ENCODE assay signal across 8 cellular contexts in the genomic region with DNA sequence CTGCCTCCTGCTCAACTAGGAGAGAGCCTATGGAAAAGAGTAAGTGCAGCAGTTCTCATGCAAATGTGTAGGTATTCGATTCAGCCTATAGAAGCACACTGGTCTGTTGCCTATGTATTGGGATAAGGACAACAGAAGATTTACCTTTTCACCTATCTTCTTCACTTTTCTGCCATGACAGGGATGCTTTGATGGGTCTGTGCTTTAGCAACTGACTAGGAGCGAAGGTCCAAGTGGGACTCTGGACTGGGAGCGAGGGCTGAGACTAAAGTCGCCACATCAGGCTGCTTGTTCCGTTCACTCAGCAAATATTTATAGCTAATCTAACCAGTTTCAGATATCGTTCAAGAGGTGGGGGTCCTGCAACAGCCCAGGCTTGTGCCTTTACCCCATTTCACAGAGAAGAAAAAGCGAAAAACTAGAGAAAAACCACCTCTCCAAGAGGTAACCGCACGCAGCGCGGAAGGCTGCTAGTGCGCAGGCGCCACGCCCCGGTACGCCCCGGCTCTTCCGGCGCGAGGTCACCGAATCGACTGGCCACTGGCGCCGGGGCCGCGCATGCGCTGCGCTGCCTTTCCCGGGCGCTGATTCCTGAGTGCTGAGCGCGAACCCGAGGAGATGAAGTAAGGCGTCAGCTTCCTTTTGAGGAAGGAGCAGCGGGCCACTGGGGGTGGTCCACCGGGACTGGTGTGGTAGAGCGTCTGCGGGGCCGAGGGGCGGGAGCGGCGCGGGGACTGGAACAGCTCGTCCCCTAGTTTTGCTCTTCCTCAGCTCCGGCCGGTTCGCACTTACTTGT. TPM values are rescaled to one million over a fixed set of nuclear protein-coding genes. Genes with fewer than 3 reads are reported as not detected.
DNase-seq lines count a peak whose midpoint lies in the region; ATAC-seq, FAIRE-seq and TF ChIP-seq lines count a peak whose summit lies in the region.

A gene with protein sequence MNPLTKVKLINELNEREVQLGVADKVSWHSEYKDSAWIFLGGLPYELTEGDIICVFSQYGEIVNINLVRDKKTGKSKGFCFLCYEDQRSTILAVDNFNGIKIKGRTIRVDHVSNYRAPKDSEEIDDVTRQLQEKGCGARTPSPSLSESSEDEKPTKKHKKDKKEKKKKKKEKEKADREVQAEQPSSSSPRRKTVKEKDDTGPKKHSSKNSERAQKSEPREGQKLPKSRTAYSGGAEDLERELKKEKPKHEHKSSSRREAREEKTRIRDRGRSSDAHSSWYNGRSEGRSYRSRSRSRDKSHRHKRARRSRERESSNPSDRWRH (plus strand): TSS at position 573 of the 796 bp plus-strand sequence. CDS start 46 bp downstream, at position 619.

- no peaks in the 10 kb centered on the region for H3K9me2 ChIP-seq in Loucy (replicated peaks; ENCODE audit: low read depth, low read length)

- H4K20me1 ChIP-seq in Loucy (ENCODE audit: insufficient read depth, low read length, poor library complexity, severe bottlenecking), result no peaks in the 10 kb centered on the region

- peak within 1 kb of the TSS; percentile 64 for H3K27ac ChIP-seq in SJSA1
- H3K27ac ChIP-seq in foreskin keratinocyte, result peak within 1 kb of the TSS; percentile 15
- peak within 1 kb of the TSS; percentile 72 for H3K27ac ChIP-seq in substantia nigra (ENCODE audit: low read depth, low read length, poor library complexity, severe bottlenecking)

- H3K79me2 ChIP-seq in Loucy (ENCODE audit: insufficient read depth, low read length), result peaks cover 22% of the 10 kb centered on the region

- peak within 1 kb of the TSS; percentile 78 for H3K4me2 ChIP-seq in Loucy (ENCODE audit: low read depth, low read length, poor library complexity, severe bottlenecking)

- peaks cover 5% of the 10 kb centered on the region; the same call in 1 of the 2 replicates for H3K27me3 ChIP-seq in H7 (ENCODE audit: control insufficient read depth, insufficient read depth, low read length)
- H3K27me3 ChIP-seq in Loucy (ENCODE audit: insufficient read depth, low read length, poor library complexity, severe bottlenecking), result peaks cover 39% of the 10 kb centered on the region
- no peaks in the 10 kb centered on the region for H3K27me3 ChIP-seq in SJSA1 (replicated peaks)
- no peaks in the 10 kb centered on the region for H3K27me3 ChIP-seq in foreskin keratinocyte
- H3K27me3 ChIP-seq in neuron (ENCODE audit: insufficient read depth, low read length), result no peaks in the 10 kb centered on the region

- FAIRE-seq in G401.6 (lab: Jason Lieb, UNC), result peak; percentile 81

- peak; percentile 98 for DNase-seq in H7
- peak; percentile 64 to 71 for DNase-seq in SJSA1 (ENCODE audit: low read depth in 1 of 2, low spot score in 2 of 2)
- peak; percentile 10 to 51 (median 21) for DNase-seq in activated naive CD4-positive, alpha-beta T cell (lab: John Stamatoyannopoulos, UW)
- peak in 1 of 2 donors; percentile 37 for DNase-seq in foreskin keratinocyte
- peak in 48 of 49 donors; percentile 2 to 83 (median 46) for DNase-seq in substantia nigra (lab: John Stamatoyannopoulos, UW)

- H3K9me3 ChIP-seq in Loucy (ENCODE audit: insufficient read depth, low read depth, low read length), result no peaks in the 10 kb centered on the region
- no peaks in the 10 kb centered on the region for H3K9me3 ChIP-seq in SJSA1 (replicated peaks)
- no peaks in the 10 kb centered on the region for H3K9me3 ChIP-seq in neuron (ENCODE audit: low read length)

- peak; percentile 94 for ATAC-seq in foreskin keratinocyte

- H3K9ac ChIP-seq in Loucy (ENCODE audit: low read depth, low read length, poor library complexity, severe bottlenecking), result peak within 1 kb of the TSS; percentile 70

- H3K36me3 ChIP-seq in H7 (replicated peaks; ENCODE audit: control insufficient read depth, insufficient read depth, low read length) (peaks cover 11% of the 10 kb centered on the region), Loucy (ENCODE audit: insufficient read depth, low read length) (no peaks in the 10 kb centered on the region), SJSA1 (peaks cover 10% of the 10 kb centered on the region), neuron (ENCODE audit: insufficient read depth, low read length) (peaks cover 7% of the 10 kb centered on the region)

- H3K4me1 ChIP-seq in Loucy (ENCODE audit: insufficient read depth, low read length, poor library complexity, severe bottlenecking) (peaks cover 5% of the 10 kb centered on the region), SJSA1 (replicated peaks) (no peaks in the 10 kb centered on the region), foreskin keratinocyte (no peaks in the 10 kb centered on the region), neuron (ENCODE audit: insufficient read depth, low read length) (no peaks in the 10 kb centered on the region)

- H3F3A ChIP-seq in Loucy (ENCODE audit: low read depth), result no peaks in the 10 kb centered on the region

- H2AFZ ChIP-seq in Loucy (ENCODE audit: low read length), result peak within 1 kb of the TSS; percentile 83
- H2AFZ ChIP-seq in neuron (ENCODE audit: low read depth, low read length), result peak within 1 kb of the TSS; percentile 70

- no peak for TF ChIP-seq CTCF in Loucy (conservative IDR thresholded peaks at IDR 0.05; ENCODE audit: low read length)
- TF ChIP-seq CTCF in foreskin keratinocyte (conservative IDR thresholded peaks at IDR 0.05), result no peak

- H3K4me3 ChIP-seq in H7 (ENCODE audit: insufficient read depth, low read depth, low read length) (peak within 1 kb of the TSS; percentile 96), Loucy (ENCODE audit: low read length, poor library complexity, severe bottlenecking) (peak within 1 kb of the TSS; percentile 74), SJSA1 (peak within 1 kb of the TSS; percentile 57), neuron (ENCODE audit: low read length) (peak within 1 kb of the TSS; percentile 92)

RNA-seq across cellular contexts. Expression of the gene that starts here (rescaled TPM):
- 42.8 and 62.9 TPM in 2 replicates for total RNA-seq in H7 (2014; rRNA removed; shearing (Covaris generic))
- 17.1 and 25.1 TPM in 2 replicates for total RNA-seq in SJSA1 (2014; rRNA removed; shearing (Covaris generic))
- total RNA-seq in foreskin keratinocyte, result 24.8 and 25.6 TPM in 2 replicates
- polyA plus RNA-seq in foreskin keratinocyte, result 27.0 and 30.3 TPM in 2 replicates

Comparison
In these comparisons a context has a peak if more than half of its experiments do, and no peak if none do; other contexts are left out.
1. H3K27ac ChIP-seq: peak in every context shown above with its lines; median percentile 72 in substantia nigra; 64 in SJSA1; 15 in foreskin keratinocyte.